In the genomic region with DNA sequence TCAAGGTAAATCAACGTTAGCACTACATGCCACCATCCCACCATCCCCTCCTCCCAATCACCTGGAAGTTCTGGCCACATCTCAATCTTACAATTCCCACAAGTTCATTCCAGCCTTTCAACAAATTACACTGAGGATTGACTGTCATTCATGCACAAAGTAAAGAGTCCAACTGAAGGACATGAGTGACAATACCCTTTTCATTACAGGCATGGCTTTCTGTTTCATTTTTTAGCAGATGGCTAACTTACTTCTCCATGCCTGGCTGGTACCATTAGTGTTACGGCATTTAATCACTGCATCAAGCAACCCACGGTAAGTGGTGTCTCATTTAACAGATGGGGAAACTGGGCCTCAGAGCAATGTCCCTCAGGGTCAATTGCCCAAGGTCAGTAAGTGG, we compare ENCODE assay signal across 15 cellular contexts.
A peak's percentile ranks its signal among the peaks of the same experiment; 100 is the strongest.
DNase-seq lines count a peak whose midpoint lies in the region; ATAC-seq and TF ChIP-seq lines count a peak whose summit lies in the region.
"Had no signal": no experiment of that assay in that cellular context is flagged by ENCODE, and none has a peak within 500 bp of the region (broad histone marks: within the 10 kb centered on the region; RNA-seq: fewer than 3 reads in every experiment).

No MANE protein-coding gene starts in this region.

- H4K91ac ChIP-seq in IMR-90 (ENCODE audit: insufficient read depth, low read depth, low read length) = peak overlapping the region; percentile 71; the same call in 1 of the 2 replicates

- H2BK20ac ChIP-seq in IMR-90 (ENCODE audit: low read depth, low read length) = peak overlapping the region; percentile 93

- intact Hi-C loops in IMR-90 (cut with micrococcal nuclease) (no loop called here), ascending aorta (cut with DNase I) (no loop called here)

- H3K9me1 ChIP-seq in IMR-90 (ENCODE audit: insufficient read depth, low read length) = peaks cover 15% of the 10 kb centered on the region

- dilution Hi-C loops in IMR-90 (cut with HindIII; ENCODE audit: low sequenced_read_pairs, unreplicated experiment) = no loop called here

- no peak overlapping the region for H3K27ac ChIP-seq in IMR-90 (ENCODE audit: insufficient read depth, low read length)
- H3K27ac ChIP-seq in ascending aorta = no peak overlapping the region
- H3K27ac ChIP-seq: suprapubic skin had no signal

- no CpG with 5 or more reads among the region's 3 CpGs for WGBS in IMR-90 (ENCODE audit: extremely low coverage in 2 of 2, insufficient read length in 1 of 2), 2 experiments

- no peak overlapping the region for H3K9ac ChIP-seq in IMR-90 (ENCODE audit: low read depth, low read length)

- DNase-seq in IMR-90 (no peak), left kidney (ENCODE audit: low read depth, low spot score) (peak; percentile 63), anterior cingulate cortex (lab: John Stamatoyannopoulos, UW) (no peak), ascending aorta (ENCODE audit: low spot score in 2 of 2) (no peak), DMS153 treated with DMSO at 0.1 percent for 48 hours (lab: John Stamatoyannopoulos, UW; ENCODE audit: unreplicated experiment) (no peak), HCEC 1CT (no peak)
- DNase-seq: activated CD8-positive, alpha-beta T cell treated with anti-CD3 and anti-CD28 coated beads for 36 hours; activated naive CD4-positive, alpha-beta T cell treated with Interleukin-2 at 50 U/mL for 16 hours; CD4-positive, alpha-beta T cell; KG1; NCI-H2107; T-helper 9 cell had no signal

- H3K14ac ChIP-seq in IMR-90 (replicated peaks; ENCODE audit: low read depth, low read length) = peak overlapping the region; percentile 79

- no peak for TF ChIP-seq POLR2A in IMR-90 (IDR thresholded peaks at IDR 0.05; ENCODE audit: low read depth, low read length)

- no TSS peak for BruUV-seq in IMR-90 (replicated peaks; lab: Mats Ljungman, UMichigan)

- no peak overlapping the region; the same call in 1 of the 2 replicates for H3K4me2 ChIP-seq in IMR-90 (ENCODE audit: low read depth, low read length)

- H3K4me1 ChIP-seq in IMR-90 (ENCODE audit: control insufficient read depth, insufficient read depth, low read length) = peaks cover 18% of the 10 kb centered on the region
- no peaks in the 10 kb centered on the region for H3K4me1 ChIP-seq in ascending aorta

- TF ChIP-seq CTCF in IMR-90 (conservative IDR thresholded peaks at IDR 0.05; ENCODE audit: low read depth, low read length) = no peak
- TF ChIP-seq CTCF in ascending aorta (IDR thresholded peaks at IDR 0.05) = no peak

- H4K20me1 ChIP-seq in IMR-90 (ENCODE audit: insufficient read depth, low read length) = peaks cover 11% of the 10 kb centered on the region; the same call in 1 of the 2 replicates

- H2BK15ac ChIP-seq in IMR-90 (ENCODE audit: low read depth, low read length) = peak overlapping the region; percentile 41; the same call in 2 of the 3 replicates

- CTCF ChIA-PET in IMR-90 (lab: Yijun Ruan, JAX) = no interaction called here

- H3K56ac ChIP-seq in IMR-90 (ENCODE audit: extremely low read depth, insufficient read depth, low read length) = peak overlapping the region; percentile 0; the same call in 1 of the 2 replicates

- H3K4me3 ChIP-seq in IMR-90 (ENCODE audit: insufficient read depth, low read depth, low read length) (no peak overlapping the region), ascending aorta (no peak overlapping the region)
- H3K4me3 ChIP-seq: suprapubic skin had no signal

- H4K8ac ChIP-seq in IMR-90 (ENCODE audit: low read depth in 2 of 2, low read length in 2 of 2) = peak overlapping the region in 1 of 2 experiments; percentile 59; a peak in 2 of 4 replicates

- ATAC-seq in GM18858 (IDR thresholded peaks at IDR 0.05; ENCODE audit: unreplicated experiment) = peak; percentile 46
- ATAC-seq in GM21737 (IDR thresholded peaks at IDR 0.05; ENCODE audit: unreplicated experiment) = peak; percentile 41
- ATAC-seq in IMR-90 (ENCODE audit: low read depth) = no peak

- H3K27me3 ChIP-seq in IMR-90 (ENCODE audit: control insufficient read depth, insufficient read depth, low read length) = no peaks in the 10 kb centered on the region
- H3K27me3 ChIP-seq in ascending aorta = no peaks in the 10 kb centered on the region
- H3K27me3 ChIP-seq: suprapubic skin had no signal

- peak overlapping the region; percentile 74 for H2AK9ac ChIP-seq in IMR-90 (replicated peaks; ENCODE audit: low read depth, low read length, poor library complexity)

- peaks cover 15 to 63% of the 10 kb centered on the region in 2 experiments for H3K79me1 ChIP-seq in IMR-90 (ENCODE audit: low read depth in 1 of 2, low read length in 2 of 2)

- H3K4ac ChIP-seq in IMR-90 (ENCODE audit: low read depth, low read length) = peak overlapping the region; percentile 63

- peak overlapping the region; percentile 71; the same call in 1 of the 2 replicates for H4K5ac ChIP-seq in IMR-90 (ENCODE audit: low read depth, low read length)

- peak overlapping the region; percentile 66 for H2BK5ac ChIP-seq in IMR-90 (ENCODE audit: low read depth, low read length, poor library complexity, severe bottlenecking)

- H2BK120ac ChIP-seq in IMR-90 (ENCODE audit: low read depth, low read length) = peak overlapping the region; percentile 76

- peak overlapping the region; percentile 93 for H3K23ac ChIP-seq in IMR-90 (ENCODE audit: low read depth, low read length)

- in situ Hi-C loops in IMR-90 (cut with MboI; ENCODE audit: low sequenced_read_pairs) = no loop called here

- H3K9me3 ChIP-seq in IMR-90 (ENCODE audit: control insufficient read depth, insufficient read depth, low read length) = no peaks in the 10 kb centered on the region
- H3K9me3 ChIP-seq in ascending aorta = no peaks in the 10 kb centered on the region
- H3K9me3 ChIP-seq: suprapubic skin had no signal

- TF ChIP-seq RAD21 in IMR-90 (IDR thresholded peaks at IDR 0.05; ENCODE audit: low read length) = no peak

- H3K18ac ChIP-seq in IMR-90 (ENCODE audit: low read depth, low read length) = peak overlapping the region; percentile 82

- POLR2A ChIA-PET in IMR-90 (lab: Charles Lee; ENCODE audit: unreplicated experiment) = no interaction called here

- no peak overlapping the region for H2AFZ ChIP-seq in IMR-90 (replicated peaks; ENCODE audit: low read length, poor library complexity)

- peak overlapping the region; percentile 41 for H2AK5ac ChIP-seq in IMR-90 (ENCODE audit: low read depth, low read length)

- H3K36me3 ChIP-seq in IMR-90 (ENCODE audit: control insufficient read depth, insufficient read depth, low read length) (peaks cover 2% of the 10 kb centered on the region), ascending aorta (no peaks in the 10 kb centered on the region)
- H3K36me3 ChIP-seq: suprapubic skin had no signal

TF ChIP-seq in IMR-90, 13 proteins besides CTCF, POLR2A, EP300 and RAD21:
- TF ChIP-seq MAFK (IDR thresholded peaks at IDR 0.05; ENCODE audit: low read depth, low read length) = no peak
- TF ChIP-seq RFX5 (IDR thresholded peaks at IDR 0.05; ENCODE audit: low read depth, low read length) = no peak
- TF ChIP-seq CHD1 (IDR thresholded peaks at IDR 0.05; ENCODE audit: low read depth, low read length) = no peak
- TF ChIP-seq BHLHE40 (IDR thresholded peaks at IDR 0.05; ENCODE audit: low read depth, low read length) = no peak
